9 cellular contexts compared by ENCODE assay signal in the genomic region with DNA sequence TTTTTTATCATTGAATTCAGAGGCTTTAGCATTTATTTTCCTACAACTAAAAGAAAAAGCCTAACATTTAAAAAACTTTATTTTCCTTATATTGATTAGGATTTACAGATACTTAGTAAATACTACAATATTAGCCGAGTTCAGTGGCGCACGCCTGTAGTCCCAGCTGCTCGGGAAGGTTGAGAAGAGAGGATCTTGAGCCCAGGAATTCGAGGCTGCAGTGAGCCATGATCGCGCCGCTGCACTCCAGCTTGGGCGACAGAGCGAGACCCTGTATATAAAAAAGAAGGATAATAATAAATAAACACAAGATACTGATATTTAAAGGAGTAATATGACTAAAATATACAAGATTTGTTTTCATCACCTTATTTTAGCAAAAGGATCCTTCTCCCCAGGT. TPM values are rescaled to one million over a fixed set of nuclear protein-coding genes. Genes with fewer than 3 reads are reported as not detected.
A peak's percentile ranks its signal among the peaks of the same experiment; 100 is the strongest.
DNase-seq lines count a peak whose midpoint lies in the region; ATAC-seq and TF ChIP-seq lines count a peak whose summit lies in the region.
"Had no signal": no experiment of that assay in that cellular context is flagged by ENCODE, and none has a peak within 500 bp of the region (broad histone marks: within the 10 kb centered on the region; RNA-seq: fewer than 3 reads in every experiment).

No MANE protein-coding gene starts in this region.

- peaks cover 10 to 17% (median 14%) of the 10 kb centered on the region in 4 donors for H3K4me1 Mint-ChIP-seq in CD4-positive, alpha-beta memory T cell
- peaks cover 3% of the 10 kb centered on the region for H3K4me1 Mint-ChIP-seq in neural progenitor cell

- TF ChIP-seq CTCF in NB4 (IDR thresholded peaks at IDR 0.05; ENCODE audit: low read depth, low read length) (no peak), neural progenitor cell (IDR thresholded peaks at IDR 0.05) (no peak)

- H3K4me3 ChIP-seq in CD4-positive, alpha-beta memory T cell (ENCODE audit: low read length in 2 of 2), result no peak overlapping the region
- peak overlapping the region; percentile 44 for H3K4me3 ChIP-seq in NB4 (ENCODE audit: low read depth, low read length)
- no peak overlapping the region for H3K4me3 ChIP-seq in effector memory CD4-positive, alpha-beta T cell (ENCODE audit: insufficient read depth, low read depth, low read length, poor library complexity, severe bottlenecking)
- peak overlapping the region; percentile 85 for H3K4me3 ChIP-seq in neural progenitor cell

- no peaks in the 10 kb centered on the region for H3K27me3 Mint-ChIP-seq in CD4-positive, alpha-beta memory T cell
- H3K27me3 Mint-ChIP-seq in neural progenitor cell (ENCODE audit: insufficient read depth, low read depth), result peaks cover 2% of the 10 kb centered on the region

- ATAC-seq in HG03565 (IDR thresholded peaks at IDR 0.05; ENCODE audit: unreplicated experiment), result no peak

- H3K4me2 ChIP-seq in neural progenitor cell, result peak overlapping the region; percentile 78

- H3K4me1 ChIP-seq in CD4-positive, alpha-beta memory T cell (ENCODE audit: insufficient read depth, low read length), result peaks cover 10% of the 10 kb centered on the region
- H3K4me1 ChIP-seq in effector memory CD4-positive, alpha-beta T cell (ENCODE audit: control insufficient read depth, insufficient read depth, low read length, poor library complexity, severe bottlenecking), result no peaks in the 10 kb centered on the region
- no peaks in the 10 kb centered on the region for H3K4me1 ChIP-seq in neural progenitor cell

- POLR2A ChIA-PET in CD4-positive, alpha-beta memory T cell (lab: Charles Lee; ENCODE audit: partially characterized antibody), result interaction anchor here (0.7 to 2.1 kb wide), 11 partner anchors 13 to 279 kb away, joined by 3 to 51 read pairs (median 4); a partner anchor contains a TSS

- peak overlapping the region; percentile 95 for H3K27ac ChIP-seq in CD4-positive, alpha-beta memory T cell (ENCODE audit: low read depth, low read length)
- peak overlapping the region; percentile 53 for H3K27ac ChIP-seq in effector memory CD4-positive, alpha-beta T cell (ENCODE audit: insufficient read depth, low read length, poor library complexity, severe bottlenecking)
- H3K27ac ChIP-seq in neural progenitor cell, result no peak overlapping the region

- peaks cover 0 to 21% of the 10 kb centered on the region in 2 donors for H3K36me3 Mint-ChIP-seq in CD4-positive, alpha-beta memory T cell
- peaks cover 6% of the 10 kb centered on the region for H3K36me3 Mint-ChIP-seq in neural progenitor cell

- no peak for DNase-seq in CD4-positive, alpha-beta memory T cell
- DNase-seq in NB4 (ENCODE audit: low read depth) (no peak), neural progenitor cell (ENCODE audit: low spot score) (peak; percentile 5), HT-29 (ENCODE audit: low spot score) (no peak), medulla oblongata (ENCODE audit: extremely low spot score) (no peak)
- no peak for DNase-seq in effector memory CD4-positive, alpha-beta T cell
- DNase-seq in stimulated activated naive CD4-positive, alpha-beta T cell (lab: John Stamatoyannopoulos, UW), result no peak

- peak overlapping the region in 6 of 7 donors; percentile 92 to 100 (median 99) for H3K27ac Mint-ChIP-seq in CD4-positive, alpha-beta memory T cell
- H3K27ac Mint-ChIP-seq in neural progenitor cell, result peak overlapping the region; percentile 93

- H3K9me3 Mint-ChIP-seq in CD4-positive, alpha-beta memory T cell, result no peaks in the 10 kb centered on the region
- H3K9me3 Mint-ChIP-seq in neural progenitor cell, result peaks cover 7% of the 10 kb centered on the region

- H3K9me3 ChIP-seq in CD4-positive, alpha-beta memory T cell (ENCODE audit: control insufficient read depth in 1 of 2, low read length in 2 of 2), result no peaks in the 10 kb centered on the region
- H3K9me3 ChIP-seq in effector memory CD4-positive, alpha-beta T cell (ENCODE audit: control insufficient read depth, low read length), result no peaks in the 10 kb centered on the region
- peaks cover 1% of the 10 kb centered on the region for H3K9me3 ChIP-seq in neural progenitor cell (ENCODE audit: low read depth)

- intact Hi-C loops in CD4-positive, alpha-beta memory T cell (cut with micrococcal nuclease), result loop anchor here (1.0 to 5.0 kb wide), 4 partner anchors 18 to 279 kb away; a partner anchor contains a TSS

- H3K9ac ChIP-seq in neural progenitor cell, result peak overlapping the region; percentile 67

- CTCF ChIA-PET in CD4-positive, alpha-beta memory T cell (lab: Charles Lee; ENCODE audit: partially characterized antibody), result no interaction called here

- no peaks in the 10 kb centered on the region for H3K36me3 ChIP-seq in CD4-positive, alpha-beta memory T cell (ENCODE audit: insufficient read depth, low read length)
- peaks cover 6% of the 10 kb centered on the region for H3K36me3 ChIP-seq in effector memory CD4-positive, alpha-beta T cell (ENCODE audit: control insufficient read depth, insufficient read depth, low read length)
- peaks cover 15% of the 10 kb centered on the region for H3K36me3 ChIP-seq in neural progenitor cell

- TF ChIP-seq POLR2A in NB4 (IDR thresholded peaks at IDR 0.05; ENCODE audit: extremely low read depth, insufficient read length), result no peak

- peak overlapping the region; percentile 83 for H2AFZ ChIP-seq in neural progenitor cell (replicated peaks)

- no peaks in the 10 kb centered on the region for H3F3A ChIP-seq in neural progenitor cell (ENCODE audit: low read depth)

- peaks cover 33% of the 10 kb centered on the region for H3K79me2 ChIP-seq in neural progenitor cell (ENCODE audit: low read depth)

- no peaks in the 10 kb centered on the region for H4K20me1 ChIP-seq in neural progenitor cell (ENCODE audit: low read depth)

- peak overlapping the region; percentile 96 to 100 (median 99) for H3K4me3 Mint-ChIP-seq in CD4-positive, alpha-beta memory T cell
- peak overlapping the region; percentile 87 for H3K4me3 Mint-ChIP-seq in neural progenitor cell

- H3K27me3 ChIP-seq in CD4-positive, alpha-beta memory T cell (ENCODE audit: insufficient read depth, low read length), result no peaks in the 10 kb centered on the region
- no peaks in the 10 kb centered on the region for H3K27me3 ChIP-seq in effector memory CD4-positive, alpha-beta T cell (replicated peaks; ENCODE audit: control insufficient read depth, insufficient read depth, low read length, poor library complexity, severe bottlenecking)
- H3K27me3 ChIP-seq in neural progenitor cell, result no peaks in the 10 kb centered on the region

RNA-seq across cellular contexts. Expression of a gene that starts 0.7 kb away (rescaled TPM):
- 10 to 100 TPM; 11.1 to 12.1 TPM for total RNA-seq in CD4-positive, alpha-beta memory T cell
- 1 to 10 TPM; 3.9 to 7.7 TPM for polyA plus RNA-seq in CD4-positive, alpha-beta memory T cell
- total RNA-seq in neural progenitor cell (ENCODE audit: low replicate concordance), result 12.4 and 21.7 TPM in 2 replicates
- 4.8 and 5.1 TPM in 2 replicates for total RNA-seq in HT-29 (2014; rRNA removed; shearing (Covaris generic))

RNA-seq across cellular contexts. Expression of a gene that starts 18.1 kb away (rescaled TPM):
- 10 to 100 TPM; 43.0 to 45.3 TPM for total RNA-seq in CD4-positive, alpha-beta memory T cell
- 10 to 100 TPM; 57.3 to 64.8 TPM for polyA plus RNA-seq in CD4-positive, alpha-beta memory T cell
- 10.9 and 11.3 TPM in 2 replicates for total RNA-seq in neural progenitor cell (ENCODE audit: low replicate concordance)
- total RNA-seq in HT-29 (2014; rRNA removed; shearing (Covaris generic)), result 16.5 and 19.2 TPM in 2 replicates

RNA-seq across cellular contexts. Expression of a gene that starts 18.2 kb away (rescaled TPM):
- total RNA-seq in CD4-positive, alpha-beta memory T cell, result 10 to 100 TPM; 59.7 to 62.4 TPM
- polyA plus RNA-seq in CD4-positive, alpha-beta memory T cell, result 100 to 1,000 TPM; 308 to 409 TPM
- 44.1 and 57.9 TPM in 2 replicates for total RNA-seq in neural progenitor cell (ENCODE audit: low replicate concordance)
- 65.6 and 67.0 TPM in 2 replicates for total RNA-seq in HT-29 (2014; rRNA removed; shearing (Covaris generic))

RNA-seq across cellular contexts. Expression of a gene that starts 42.2 kb away (rescaled TPM):
- total RNA-seq in CD4-positive, alpha-beta memory T cell, result not detected
- not detected for polyA plus RNA-seq in CD4-positive, alpha-beta memory T cell
- total RNA-seq in neural progenitor cell (ENCODE audit: low replicate concordance), result not detected in 2 replicates
- not detected in 2 replicates for total RNA-seq in HT-29 (2014; rRNA removed; shearing (Covaris generic))
- total RNA-seq: mononuclear cell had no signal

Comparison
In these comparisons a context has a peak if more than half of its experiments do, and no peak if none do; other contexts are left out.
1. H3K4me3 ChIP-seq: peak in NB4 (single experiment) and neural progenitor cell (single experiment); none in CD4-positive, alpha-beta memory T cell (0 of 2) and effector memory CD4-positive, alpha-beta T cell (single experiment).